24 cellular contexts compared by ENCODE assay signal in genomic region chr7:80785961-80786360, GRCh38.
DNase-seq lines count a peak whose midpoint lies in the region; ATAC-seq and TF ChIP-seq lines count a peak whose summit lies in the region.
"Had no signal": no experiment of that assay in that cellular context is flagged by ENCODE, and none has a peak within 500 bp of the region (broad histone marks: within the 10 kb centered on the region; RNA-seq: fewer than 3 reads in every experiment).

No MANE protein-coding gene starts in this region.

- H3K23ac ChIP-seq in IMR-90 (ENCODE audit: low read depth, low read length), result no peak overlapping the region
- H3K23ac ChIP-seq in H9 (ENCODE audit: insufficient read length, low read depth, low read length), result no peak overlapping the region
- no peak overlapping the region for H3K23ac ChIP-seq in mesenchymal stem cell (ENCODE audit: low read length in 2 of 2)

- no peak overlapping the region for H3K4me2 ChIP-seq in IMR-90 (ENCODE audit: low read depth, low read length)
- H3K4me2 ChIP-seq in H9 (ENCODE audit: insufficient read depth, insufficient read length, low read length), result no peak overlapping the region
- no peak overlapping the region for H3K4me2 ChIP-seq in mesenchymal stem cell (ENCODE audit: low read length, poor library complexity, severe bottlenecking)
- H3K4me2 ChIP-seq: PC-9 had no signal

- H3K27me3 ChIP-seq in IMR-90 (ENCODE audit: control insufficient read depth, insufficient read depth, low read length) (no peaks in the 10 kb centered on the region), H9 (ENCODE audit: insufficient read depth, low read length) (no peaks in the 10 kb centered on the region), mesenchymal stem cell (ENCODE audit: control insufficient read depth in 1 of 2, insufficient read depth in 1 of 2, low read length in 2 of 2) (no peaks in the 10 kb centered on the region)
- H3K27me3 ChIP-seq: heart right ventricle, pancreas had no signal

- H3K23me2 ChIP-seq in H9 (ENCODE audit: insufficient read length, low read depth, low read length, poor library complexity, severe bottlenecking), result no peaks in the 10 kb centered on the region

- dilution Hi-C loops in IMR-90 (cut with HindIII; ENCODE audit: low sequenced_read_pairs, unreplicated experiment), result no loop called here

- H3K4ac ChIP-seq in IMR-90 (ENCODE audit: low read depth, low read length) (no peak overlapping the region), H9 (ENCODE audit: low read depth, low read length) (no peak overlapping the region), mesenchymal stem cell (ENCODE audit: low read depth in 1 of 2, low read length in 2 of 2) (no peak overlapping the region)

- H3K18ac ChIP-seq in IMR-90 (ENCODE audit: low read depth, low read length), result no peak overlapping the region
- H3K18ac ChIP-seq in H9 (ENCODE audit: insufficient read length, low read depth, low read length), result no peak overlapping the region
- no peak overlapping the region for H3K18ac ChIP-seq in mesenchymal stem cell (ENCODE audit: low read depth in 1 of 2, low read length in 2 of 2)

- BruUV-seq in IMR-90 (replicated peaks; lab: Mats Ljungman, UMichigan), result no TSS peak

- H3K9ac ChIP-seq in IMR-90 (ENCODE audit: low read depth, low read length), result no peak overlapping the region
- H3K9ac ChIP-seq in H9 (ENCODE audit: extremely low read depth, insufficient read length, low read length), result no peak overlapping the region
- no peak overlapping the region for H3K9ac ChIP-seq in mesenchymal stem cell (ENCODE audit: low read length)

- H2AK9ac ChIP-seq in IMR-90 (replicated peaks; ENCODE audit: low read depth, low read length, poor library complexity), result no peak overlapping the region

- H2BK15ac ChIP-seq in IMR-90 (ENCODE audit: low read depth, low read length) (no peak overlapping the region), H9 (ENCODE audit: low read depth, low read length) (no peak overlapping the region), mesenchymal stem cell (ENCODE audit: low read depth, poor library complexity, severe bottlenecking) (no peak overlapping the region)

- no peak overlapping the region for H2AK5ac ChIP-seq in IMR-90 (ENCODE audit: low read depth, low read length)
- H2AK5ac ChIP-seq in H9 (ENCODE audit: insufficient read length, low read length), result no peak overlapping the region
- no peak overlapping the region for H2AK5ac ChIP-seq in mesenchymal stem cell (ENCODE audit: low read length, severe bottlenecking)

- peaks cover 30% of the 10 kb centered on the region for H3K36me3 Mint-ChIP-seq in mesothelial cell of epicardium
- H3K36me3 Mint-ChIP-seq in H9 (ENCODE audit: insufficient read depth in 1 of 3, low read depth in 3 of 3), result no peaks in the 10 kb centered on the region

- no peak overlapping the region for H3K56ac ChIP-seq in IMR-90 (ENCODE audit: extremely low read depth, insufficient read depth, low read length)
- H3K56ac ChIP-seq in H9 (ENCODE audit: insufficient read length, low read depth, low read length), result no peak overlapping the region

- H2BK20ac ChIP-seq in IMR-90 (ENCODE audit: low read depth, low read length) (no peak overlapping the region), H9 (ENCODE audit: low read depth, low read length, poor library complexity, severe bottlenecking) (no peak overlapping the region)

- H3K9me3 ChIP-seq in IMR-90 (ENCODE audit: control insufficient read depth, insufficient read depth, low read length) (no peaks in the 10 kb centered on the region), H9 (ENCODE audit: control insufficient read depth, low read depth, low read length) (no peaks in the 10 kb centered on the region), mesenchymal stem cell (ENCODE audit: control insufficient read depth, low read length) (no peaks in the 10 kb centered on the region)
- H3K9me3 ChIP-seq: heart right ventricle, pancreas had no signal

- H3K27ac ChIP-seq in IMR-90 (ENCODE audit: insufficient read depth, low read length) (no peak overlapping the region), H9 (ENCODE audit: insufficient read length, low read depth, low read length) (no peak overlapping the region), mesenchymal stem cell (ENCODE audit: low read length, poor library complexity, severe bottlenecking) (no peak overlapping the region)
- H3K27ac ChIP-seq: pancreas, PC-9 had no signal

- H2AFZ ChIP-seq in IMR-90 (replicated peaks; ENCODE audit: low read length, poor library complexity), result no peak overlapping the region
- H2AFZ ChIP-seq in H9 (ENCODE audit: low read length), result no peak overlapping the region
- no peak overlapping the region for H2AFZ ChIP-seq in mesenchymal stem cell (ENCODE audit: low read depth, low read length)
- H2AFZ ChIP-seq: PC-9 had no signal

- H3K4me3 Mint-ChIP-seq in mesothelial cell of epicardium (no peak overlapping the region), H9 (no peak overlapping the region)
- H3K4me3 Mint-ChIP-seq: activated CD4-positive, alpha-beta T cell treated with anti-CD3 and anti-CD28 coated beads for 36 hours; activated T-cell treated with anti-CD3 and anti-CD28 coated beads, Interleukin-2, amount 50 U/mL, for 4 hours; CD14-positive monocyte; natural killer cell treated with Interleukin-12 subunit alpha and Interleukin-12 subunit beta and Interleukin-15 and Interleukin-18, amount 100 ng/mL, for 72 hours had no signal

- POLR2A ChIA-PET in IMR-90 (lab: Charles Lee; ENCODE audit: unreplicated experiment), result no interaction called here

- CTCF ChIA-PET in IMR-90 (lab: Yijun Ruan, JAX), result no interaction called here

- H3K4me3 ChIP-seq in AG09309 (ENCODE audit: control insufficient read depth, low read depth, low read length) (no peak overlapping the region), IMR-90 (ENCODE audit: insufficient read depth, low read depth, low read length) (no peak overlapping the region), mesenchymal stem cell (ENCODE audit: insufficient read depth in 1 of 2, low read depth in 1 of 2, low read length in 2 of 2) (no peak overlapping the region)
- H3K4me3 ChIP-seq: heart right ventricle, pancreas, PC-9 had no signal

- WGBS in IMR-90 (ENCODE audit: extremely low coverage in 2 of 2, insufficient read length in 1 of 2), 2 experiments, result no CpG with 5 or more reads among the region's 3 CpGs
- WGBS in H9 (ENCODE audit: extremely low coverage, insufficient read length, low lambda C conversion rate), result no CpG with 5 or more reads among the region's 3 CpGs
- 96% methylated on average over 3 of the region's 3 CpGs for WGBS in mesenchymal stem cell

- TF ChIP-seq POLR2A in IMR-90 (IDR thresholded peaks at IDR 0.05; ENCODE audit: low read depth, low read length), result no peak

- H3K27me3 Mint-ChIP-seq in mesothelial cell of epicardium (ENCODE audit: low read depth) (no peaks in the 10 kb centered on the region), H9 (ENCODE audit: low read depth) (no peaks in the 10 kb centered on the region)
- H3K27me3 Mint-ChIP-seq: activated CD4-positive, alpha-beta T cell treated with anti-CD3 and anti-CD28 coated beads for 36 hours; natural killer cell treated with Interleukin-12 subunit alpha and Interleukin-12 subunit beta and Interleukin-15 and Interleukin-18, amount 100 ng/mL, for 72 hours had no signal

- H3K4me1 Mint-ChIP-seq in mesothelial cell of epicardium, result peaks cover 46% of the 10 kb centered on the region
- peaks cover 10 to 15% of the 10 kb centered on the region in 2 experiments for H3K4me1 Mint-ChIP-seq in H9
- H3K4me1 Mint-ChIP-seq: activated CD4-positive, alpha-beta T cell treated with anti-CD3 and anti-CD28 coated beads for 36 hours had no signal

- H2BK12ac ChIP-seq in H9 (ENCODE audit: insufficient read length, low read depth, low read length) (no peak overlapping the region), mesenchymal stem cell (ENCODE audit: low read length in 2 of 2) (no peak overlapping the region)

- no peaks in the 10 kb centered on the region for H3K9me3 Mint-ChIP-seq in mesothelial cell of epicardium
- H3K9me3 Mint-ChIP-seq in H9, result no peaks in the 10 kb centered on the region

- no peak for ATAC-seq in IMR-90 (ENCODE audit: low read depth)
- ATAC-seq: activated CD4-positive, alpha-beta T cell treated with anti-CD3 and anti-CD28 coated beads for 36 hours; activated T-cell treated with anti-CD3 and anti-CD28 coated beads, Interleukin-2, amount 50 U/mL, for 4 hours; esophagus mucosa; heart right ventricle; natural killer cell treated with Interleukin-12 subunit alpha and Interleukin-12 subunit beta and Interleukin-15 and Interleukin-18, amount 100 ng/mL, for 72 hours; pancreas; right cardiac atrium had no signal

- intact Hi-C loops in IMR-90 (cut with micrococcal nuclease), result loop anchor here (5.0 kb wide), 1 partner anchor 131 kb away; the partner anchor contains the start of gene SEMA3C

- no peaks in the 10 kb centered on the region for H3K79me1 ChIP-seq in IMR-90 (ENCODE audit: low read depth in 1 of 2, low read length in 2 of 2)
- no peaks in the 10 kb centered on the region for H3K79me1 ChIP-seq in H9 (ENCODE audit: insufficient read depth, low read depth, low read length, poor library complexity, severe bottlenecking)
- H3K79me1 ChIP-seq in mesenchymal stem cell (replicated peaks; ENCODE audit: low read length, poor library complexity, severe bottlenecking), result peaks cover 10% of the 10 kb centered on the region

- no peaks in the 10 kb centered on the region; the same call in 1 of the 2 replicates for H3K9me1 ChIP-seq in IMR-90 (ENCODE audit: insufficient read depth, low read length)

- H4K5ac ChIP-seq in IMR-90 (ENCODE audit: low read depth, low read length), result no peak overlapping the region
- H4K5ac ChIP-seq in H9 (ENCODE audit: insufficient read length, low read depth, low read length), result no peak overlapping the region

- H3K14ac ChIP-seq in IMR-90 (replicated peaks; ENCODE audit: low read depth, low read length) (no peak overlapping the region), H9 (ENCODE audit: insufficient read depth, low read length) (no peak overlapping the region), mesenchymal stem cell (ENCODE audit: low read length in 2 of 2) (no peak overlapping the region)

- no peak overlapping the region for H3T11ph ChIP-seq in H9 (ENCODE audit: low read length)

- no peak for TF ChIP-seq RAD21 in IMR-90 (IDR thresholded peaks at IDR 0.05; ENCODE audit: low read length)

- H3K36me3 ChIP-seq in IMR-90 (ENCODE audit: control insufficient read depth, insufficient read depth, low read length) (no peaks in the 10 kb centered on the region), mesenchymal stem cell (ENCODE audit: control insufficient read depth in 1 of 2, insufficient read depth in 2 of 2, low read depth in 1 of 2, low read length in 2 of 2) (peaks cover 15 to 78% of the 10 kb centered on the region in 2 experiments)
- H3K36me3 ChIP-seq: pancreas had no signal

- H4K91ac ChIP-seq in IMR-90 (ENCODE audit: insufficient read depth, low read depth, low read length), result no peak overlapping the region
- no peak overlapping the region for H4K91ac ChIP-seq in H9 (ENCODE audit: insufficient read length, low read depth, low read length)
- H4K91ac ChIP-seq in mesenchymal stem cell (ENCODE audit: low read length), result no peak overlapping the region

- no peaks in the 10 kb centered on the region for H3K79me2 ChIP-seq in H9 (ENCODE audit: insufficient read depth, low read length)

- H2BK120ac ChIP-seq in IMR-90 (ENCODE audit: low read depth, low read length) (no peak overlapping the region), H9 (ENCODE audit: low read depth, low read length, poor library complexity, severe bottlenecking) (no peak overlapping the region), mesenchymal stem cell (ENCODE audit: low read depth, low read length) (no peak overlapping the region)

- H3K4me1 ChIP-seq in IMR-90 (ENCODE audit: control insufficient read depth, insufficient read depth, low read length) (peaks cover 4% of the 10 kb centered on the region; the same call in 1 of the 2 replicates), H9 (ENCODE audit: insufficient read depth, low read length) (no peaks in the 10 kb centered on the region), mesenchymal stem cell (ENCODE audit: control insufficient read depth, insufficient read depth, low read depth, low read length) (peaks cover 2% of the 10 kb centered on the region)
- H3K4me1 ChIP-seq: pancreas had no signal

- TF ChIP-seq CTCF in AG09309 (IDR thresholded peaks at IDR 0.05; ENCODE audit: control insufficient read depth, insufficient read depth, low read depth, low read length, missing control alignments) (no peak), IMR-90 (conservative IDR thresholded peaks at IDR 0.05; ENCODE audit: low read depth, low read length) (no peak), mesothelial cell of epicardium (IDR thresholded peaks at IDR 0.05; ENCODE audit: unreplicated experiment) (no peak), H9 (conservative IDR thresholded peaks at IDR 0.05) (no peak)

- DNase-seq in AG09309 (ENCODE audit: low read depth) (peak; percentile 64), IMR-90 (peak; percentile 47), dedifferentiated amniotic fluid mesenchymal stem cell (ENCODE audit: extremely low spot score) (peak; percentile 78), mesothelial cell of epicardium (ENCODE audit: low spot score in 2 of 2, unreplicated experiment in 2 of 2) (no peak), H9 (no peak), NCI-H526 treated with DMSO at 0.1 percent for 48 hours (lab: John Stamatoyannopoulos, UW) (no peak), NCI-H526 (lab: John Stamatoyannopoulos, UW) (no peak), mesenchymal stem cell (no peak)
- DNase-seq: activated CD4-positive, alpha-beta T cell treated with anti-CD3 and anti-CD28 coated beads for 36 hours; activated naive CD4-positive, alpha-beta T cell; activated T-cell treated with anti-CD3 and anti-CD28 coated beads, Interleukin-2, amount 50 U/mL, for 4 hours; amygdala; heart right ventricle; Kasumi-1; NCI-H1048; NCI-H1930; NCI-H226; pancreas; PC-9; right cardiac atrium; substantia nigra had no signal

- no peak overlapping the region for H2BK5ac ChIP-seq in IMR-90 (ENCODE audit: low read depth, low read length, poor library complexity, severe bottlenecking)
- H2BK5ac ChIP-seq in H9 (ENCODE audit: insufficient read length, low read length), result no peak overlapping the region
- H2BK5ac ChIP-seq in mesenchymal stem cell (ENCODE audit: low read depth, low read length, poor library complexity, severe bottlenecking), result no peak overlapping the region

- H4K20me1 ChIP-seq in IMR-90 (ENCODE audit: insufficient read depth, low read length) (no peaks in the 10 kb centered on the region), H9 (ENCODE audit: control insufficient read depth, insufficient read depth, insufficient read length) (no peaks in the 10 kb centered on the region)

- H4K8ac ChIP-seq in IMR-90 (ENCODE audit: low read depth in 2 of 2, low read length in 2 of 2) (no peak overlapping the region), H9 (replicated peaks; ENCODE audit: insufficient read length, low read depth, low read length) (no peak overlapping the region), mesenchymal stem cell (ENCODE audit: low read length) (no peak overlapping the region)

- H3K27ac Mint-ChIP-seq in mesothelial cell of epicardium (peak overlapping the region; percentile 43), H9 (no peak overlapping the region)
- H3K27ac Mint-ChIP-seq: activated CD4-positive, alpha-beta T cell treated with anti-CD3 and anti-CD28 coated beads for 36 hours; natural killer cell treated with Interleukin-12 subunit alpha and Interleukin-12 subunit beta and Interleukin-15 and Interleukin-18, amount 100 ng/mL, for 72 hours had no signal

- in situ Hi-C loops in IMR-90 (cut with MboI; ENCODE audit: low sequenced_read_pairs), result no loop called here

Comparison
In these comparisons a context has a peak if more than half of its experiments do, and no peak if none do; other contexts are left out.
1. DNase-seq: peak in AG09309 (single experiment), IMR-90 (single experiment) and dedifferentiated amniotic fluid mesenchymal stem cell (single experiment); none in mesothelial cell of epicardium (0 of 2), H9 (single experiment), NCI-H526 treated with DMSO at 0.1 percent for 48 hours (single experiment), NCI-H526 (0 of 2) and mesenchymal stem cell (single experiment).